Comparison of ENCODE assay signal across 8 cellular contexts in genomic region chr15:85168642-85169173, GRCh38.
A peak's percentile ranks its signal among the peaks of the same experiment; 100 is the strongest.
DNase-seq lines count a peak whose midpoint lies in the region; ATAC-seq and TF ChIP-seq lines count a peak whose summit lies in the region.

No MANE protein-coding gene starts in this region.

- H3K4me1 ChIP-seq in left ventricle myocardium inferior (peaks cover 6% of the 10 kb centered on the region), right atrium auricular region (peaks cover 0 to 7% of the 10 kb centered on the region in 2 donors)

- H3K36me3 ChIP-seq in left ventricle myocardium inferior (no peaks in the 10 kb centered on the region), right atrium auricular region (no peaks in the 10 kb centered on the region)

- no peak for ATAC-seq in HG03196 (IDR thresholded peaks at IDR 0.05; ENCODE audit: unreplicated experiment)

- TF ChIP-seq CTCF in left ventricle myocardium inferior (IDR thresholded peaks at IDR 0.05; ENCODE audit: borderline replicate concordance) (peak; percentile 52), right atrium auricular region (IDR thresholded peaks at IDR 0.05) (peak in 1 of 2 donors; percentile 47)

- H3K27me3 ChIP-seq in left ventricle myocardium inferior (ENCODE audit: low read depth) (peaks cover 3% of the 10 kb centered on the region), right atrium auricular region (no peaks in the 10 kb centered on the region)

- intact Hi-C loops in left ventricle myocardium inferior (cut with micrococcal nuclease): no loop called here

- H3K4me3 ChIP-seq in left ventricle myocardium inferior (peak overlapping the region; percentile 47), right atrium auricular region (peak overlapping the region in 1 of 2 donors; percentile 32)

- H3K9me3 ChIP-seq in left ventricle myocardium inferior (replicated peaks) (peaks cover 36% of the 10 kb centered on the region), right atrium auricular region (peaks cover 3 to 14% of the 10 kb centered on the region in 2 donors)

- H3K27ac ChIP-seq in left ventricle myocardium inferior (replicated peaks) (no peak overlapping the region), right atrium auricular region (no peak overlapping the region)

- DNase-seq in left ventricle myocardium inferior (no peak), right atrium auricular region (ENCODE audit: low spot score) (no peak), NCI-H526 treated with DMSO at 0.1 percent for 48 hours (lab: John Stamatoyannopoulos, UW) (peak; percentile 17), iPS DF 19.7 (ENCODE audit: low read depth, low spot score) (peak; percentile 92), NCI-H2227 treated with DMSO at 0.1 percent for 48 hours (lab: John Stamatoyannopoulos, UW) (no peak)
- peak; percentile 6 for DNase-seq in activated effector memory CD4-positive, alpha-beta T cell treated with Interleukin-2 at 50 U/mL for 16 hours
- DNase-seq in stimulated activated CD4-positive, alpha-beta T cell treated with anti-CD3 and anti-CD28 coated beads, Interleukin-2, amount 100 ng/mL, for 24 hours: peak; percentile 28 to 60

Comparison
In these comparisons a context has a peak if more than half of its experiments do, and no peak if none do; other contexts are left out.
1. DNase-seq: peak in NCI-H526 treated with DMSO at 0.1 percent for 48 hours (single experiment), activated effector memory CD4-positive, alpha-beta T cell treated with Interleukin-2 at 50 U/mL for 16 hours (single experiment), iPS DF 19.7 (single experiment) and stimulated activated CD4-positive, alpha-beta T cell treated with anti-CD3 and anti-CD28 coated beads, Interleukin-2, amount 100 ng/mL, for 24 hours (2 of 2); none in left ventricle myocardium inferior (single experiment), right atrium auricular region (single experiment) and NCI-H2227 treated with DMSO at 0.1 percent for 48 hours (single experiment).